In genomic region chr6:159375014-159375413, GRCh38 we compare ENCODE assay signal across 6 cellular contexts.
"Had no signal": no experiment of that assay in that cellular context is flagged by ENCODE, and none has a peak within 500 bp of the region (broad histone marks: within the 10 kb centered on the region; RNA-seq: fewer than 3 reads in every experiment).

No MANE protein-coding gene starts in this region.

- ATAC-seq: GM23338, HepG2 had no signal

- DNase-seq: H9, HCEC 1CT, KBM-7 had no signal

- H3K27ac Mint-ChIP-seq: GM23338, IgD-negative memory B cell had no signal

- H3K4me3 Mint-ChIP-seq: GM23338, H9, IgD-negative memory B cell had no signal

- H3K4me1 Mint-ChIP-seq: GM23338, H9, IgD-negative memory B cell had no signal
